Comparison of ENCODE assay signal across 26 cellular contexts in the genomic region with DNA sequence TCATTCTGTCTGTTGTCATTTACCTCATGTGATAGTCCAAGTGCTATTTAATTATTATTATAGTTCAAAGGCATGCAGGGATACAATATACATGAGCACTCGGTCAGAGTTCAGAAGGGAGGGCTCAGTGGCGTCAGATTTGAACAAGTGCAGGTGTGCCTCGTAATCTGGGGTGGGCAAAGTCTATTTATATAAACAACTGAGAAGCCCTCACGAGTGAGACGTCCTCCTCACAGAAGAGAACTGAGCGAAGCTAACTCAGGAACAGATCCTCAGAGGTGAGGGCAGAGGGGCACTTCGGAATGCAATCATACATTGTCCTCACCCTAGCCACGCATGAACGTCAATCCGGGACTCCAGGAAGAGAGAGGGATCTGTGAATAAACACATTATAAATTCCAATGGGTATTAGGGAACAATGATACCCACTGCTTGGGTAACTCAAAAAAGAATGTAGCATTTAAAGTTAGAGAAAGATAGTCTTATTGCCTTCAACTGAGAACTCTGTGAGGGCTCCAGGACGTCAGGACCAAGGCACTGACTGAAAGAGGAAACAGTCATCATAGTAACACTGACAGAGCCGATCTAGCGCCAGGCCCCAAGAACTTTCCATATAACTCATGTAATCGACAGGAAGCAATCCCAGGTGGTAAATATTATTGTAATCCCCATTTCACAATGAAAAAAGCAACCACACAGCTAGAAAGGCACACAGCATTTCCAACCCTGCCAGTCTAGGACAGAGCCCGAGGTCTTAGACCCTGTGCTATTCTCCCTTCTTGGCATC.
"Had no signal": no experiment of that assay in that cellular context is flagged by ENCODE, and none has a peak within 500 bp of the region (broad histone marks: within the 10 kb centered on the region; RNA-seq: fewer than 3 reads in every experiment).

No MANE protein-coding gene starts in this region.

- H3K27ac ChIP-seq: dorsolateral prefrontal cortex, heart right ventricle, parathyroid adenoma, psoas muscle, stomach, thyroid gland had no signal

- H3K36me3 ChIP-seq: heart right ventricle, stomach, thyroid gland had no signal

- FAIRE-seq: bronchial epithelial cell had no signal

- ATAC-seq: activated CD8-positive, alpha-beta T cell treated with anti-CD3 and anti-CD28 coated beads for 36 hours; activated naive CD4-positive, alpha-beta T cell treated with anti-CD3 and anti-CD28 coated beads, Interleukin-2, amount 50 U/mL, for 72 hours; activated T-cell treated with anti-CD3 and anti-CD28 coated beads, Interleukin-2, amount 50 U/mL, for 4 hours; activated T-helper 17 cell treated with anti-CD3 and anti-CD28 coated beads, Interleukin-2, amount 50 U/mL, for 72 hours; effector memory CD8-positive, alpha-beta T cell; esophagus mucosa; heart right ventricle; naive thymus-derived CD8-positive, alpha-beta T cell; psoas muscle; stimulated activated naive B cell treated with anti-CD40 and anti-IgM and Interleukin-4, amounts not matched to agents 10 μg/mL and 1 μg/mL and 100 μg/mL, for 72 hours; WTC11 had no signal

- DNase-seq: activated CD4-positive, alpha-beta T cell treated with anti-CD3 and anti-CD28 coated beads for 1 hour; activated CD4-positive, alpha-beta T cell treated with anti-CD3 and anti-CD28 coated beads, Interleukin-2, amount 10 ng/mL, durations not matched to agents 7 days and 5 days; activated CD8-positive, alpha-beta T cell treated with anti-CD3 and anti-CD28 coated beads for 36 hours; activated gamma-delta T cell treated with Interleukin-2 at 50 U/mL for 16 hours; activated T-cell treated with anti-CD3 and anti-CD28 coated beads, Interleukin-2, amount 50 U/mL, for 4 hours; anterior cingulate cortex; dorsolateral prefrontal cortex; effector memory CD8-positive, alpha-beta T cell; foreskin melanocyte; heart right ventricle; islet precursor cell; naive thymus-derived CD8-positive, alpha-beta T cell; occipital lobe; psoas muscle; stimulated activated CD4-positive, alpha-beta T cell treated with anti-CD3 and anti-CD28 coated beads, Interleukin-15, amount 100 ng/mL, for 24 hours; stimulated activated CD4-positive, alpha-beta T cell treated with anti-CD3 and anti-CD28 coated beads, Interleukin-2, amount 100 ng/mL, for 24 hours; stimulated activated naive B cell treated with anti-CD40 and anti-IgM and Interleukin-4, amounts not matched to agents 10 μg/mL and 1 μg/mL and 100 μg/mL, for 72 hours; stomach; T-helper 2 cell; thyroid gland had no signal

- H3K27me3 ChIP-seq: dorsolateral prefrontal cortex, heart right ventricle, stomach, thyroid gland had no signal

- H3K9me3 ChIP-seq: thyroid gland had no signal

- H3K4me1 ChIP-seq: heart right ventricle, parathyroid adenoma, psoas muscle, stomach, thyroid gland had no signal

- H3K9ac ChIP-seq: parathyroid adenoma had no signal

- H3K4me3 ChIP-seq: dorsolateral prefrontal cortex, heart right ventricle, psoas muscle, stomach, thyroid gland had no signal
